In genomic region chr6:56575736-56576135, GRCh38 we compare ENCODE assay signal across 24 cellular contexts.
"Had no signal": no experiment of that assay in that cellular context is flagged by ENCODE, and none has a peak within 500 bp of the region (broad histone marks: within the 10 kb centered on the region; RNA-seq: fewer than 3 reads in every experiment).

No MANE protein-coding gene starts in this region.

- ATAC-seq: natural killer cell; stimulated activated effector memory CD8-positive, alpha-beta T cell treated with anti-CD3 and anti-CD28 coated beads, Interleukin-12 subunit alpha, Interleukin-12 subunit beta, amount 100 ng/mL, for 72 hours; upper lobe of right lung had no signal

- H3K4me1 Mint-ChIP-seq: naive B cell; natural killer cell; stimulated activated effector memory CD8-positive, alpha-beta T cell treated with anti-CD3 and anti-CD28 coated beads, Interleukin-12 subunit alpha, Interleukin-12 subunit beta, amount 100 ng/mL, for 72 hours had no signal

- H3K9me3 ChIP-seq: left ventricle myocardium inferior, ovary, right atrium auricular region, sigmoid colon, spleen, suprapubic skin, thoracic aorta, tibial artery, upper lobe of right lung had no signal

- H3K36me3 Mint-ChIP-seq: naive B cell; natural killer cell; stimulated activated effector memory CD8-positive, alpha-beta T cell treated with anti-CD3 and anti-CD28 coated beads, Interleukin-12 subunit alpha, Interleukin-12 subunit beta, amount 100 ng/mL, for 72 hours had no signal

- H3K27me3 Mint-ChIP-seq: naive B cell, progenitor cell of endocrine pancreas had no signal

- H3K27me3 ChIP-seq: ovary, right atrium auricular region, sigmoid colon, spleen, suprapubic skin, tibial artery, upper lobe of right lung had no signal

- H3K4me1 ChIP-seq: right atrium auricular region, suprapubic skin, upper lobe of right lung had no signal

- H3K36me3 ChIP-seq: ovary, thoracic aorta had no signal

- DNase-seq: hypothalamus; islet precursor cell; left ventricle myocardium inferior; mesendoderm; naive B cell; natural killer cell; nephron progenitor cell; ovary; sigmoid colon; small intestine; spleen; stimulated activated CD4-positive, alpha-beta T cell treated with anti-CD3 and anti-CD28 coated beads, Interleukin-4, amount 100 ng/mL, for 24 hours; stimulated activated naive CD4-positive, alpha-beta T cell; tibial artery; trophoblast cell; upper lobe of right lung had no signal

- H3K27ac ChIP-seq: left ventricle myocardium inferior, ovary, right atrium auricular region, sigmoid colon, spleen, suprapubic skin, thoracic aorta, tibial artery, upper lobe of right lung had no signal

- H3K4me3 Mint-ChIP-seq: mesothelial cell of epicardium; naive B cell; natural killer cell; nephron progenitor cell; stimulated activated effector memory CD8-positive, alpha-beta T cell treated with anti-CD3 and anti-CD28 coated beads, Interleukin-12 subunit alpha, Interleukin-12 subunit beta, amount 100 ng/mL, for 72 hours; stimulated activated naive CD8-positive, alpha-beta T cell treated with anti-CD3 and anti-CD28 coated beads, Interleukin-15, Interleukin-2, amounts not matched to agents 100 ng/mL and 50 ng/mL, for 24 hours had no signal

- H3K27ac Mint-ChIP-seq: mesothelial cell of epicardium; naive B cell; natural killer cell; nephron progenitor cell; progenitor cell of endocrine pancreas; stimulated activated effector memory CD8-positive, alpha-beta T cell treated with anti-CD3 and anti-CD28 coated beads, Interleukin-12 subunit alpha, Interleukin-12 subunit beta, amount 100 ng/mL, for 72 hours; stimulated activated naive CD8-positive, alpha-beta T cell treated with anti-CD3 and anti-CD28 coated beads, Interleukin-15, Interleukin-2, amounts not matched to agents 100 ng/mL and 50 ng/mL, for 24 hours had no signal

- H3K4me3 ChIP-seq: left ventricle myocardium inferior, lung, ovary, right atrium auricular region, sigmoid colon, spleen, suprapubic skin, thoracic aorta, tibial artery, upper lobe of right lung had no signal

- H3K9me3 Mint-ChIP-seq: mesothelial cell of epicardium; naive B cell; natural killer cell; nephron progenitor cell; stimulated activated effector memory CD8-positive, alpha-beta T cell treated with anti-CD3 and anti-CD28 coated beads, Interleukin-12 subunit alpha, Interleukin-12 subunit beta, amount 100 ng/mL, for 72 hours; stimulated activated naive CD8-positive, alpha-beta T cell treated with anti-CD3 and anti-CD28 coated beads, Interleukin-15, Interleukin-2, amounts not matched to agents 100 ng/mL and 50 ng/mL, for 24 hours had no signal
